In genomic region chr17:27217631-27218030, GRCh38 we compare ENCODE assay signal across 8 cellular contexts.
A peak's percentile ranks its signal among the peaks of the same experiment; 100 is the strongest.
DNase-seq lines count a peak whose midpoint lies in the region; ATAC-seq and TF ChIP-seq lines count a peak whose summit lies in the region.

No MANE protein-coding gene starts in this region.

- TF ChIP-seq CTCF in GM13976 (IDR thresholded peaks at IDR 0.05; ENCODE audit: borderline replicate concordance, control extremely low read depth, extremely low read depth, insufficient read depth, missing control alignments) (no peak), GM20000 (IDR thresholded peaks at IDR 0.05; ENCODE audit: extremely low read depth, missing control alignments) (no peak)

- no peak overlapping the region for H3K4me3 Mint-ChIP-seq in activated naive CD8-positive, alpha-beta T cell treated with anti-CD3 and anti-CD28 coated beads, Interleukin-2, amount 50 U/mL, for 24 hours
- H3K4me3 Mint-ChIP-seq in immature natural killer cell = no peak overlapping the region

- DNase-seq in GM13976 (ENCODE audit: low spot score) (peak; percentile 53), GM20000 (ENCODE audit: low spot score) (peak; percentile 67), NCI-H1105 treated with DMSO at 0.1 percent for 48 hours (lab: John Stamatoyannopoulos, UW) (no peak), immature natural killer cell (no peak), anterior cingulate cortex (lab: John Stamatoyannopoulos, UW) (no peak), HEK293T (ENCODE audit: extremely low spot score) (no peak)
- no peak for DNase-seq in activated naive CD8-positive, alpha-beta T cell treated with anti-CD3 and anti-CD28 coated beads, Interleukin-2, amount 50 U/mL, for 24 hours

- H3K36me3 Mint-ChIP-seq in activated naive CD8-positive, alpha-beta T cell treated with anti-CD3 and anti-CD28 coated beads, Interleukin-2, amount 50 U/mL, for 24 hours (ENCODE audit: low read depth) = no peaks in the 10 kb centered on the region
- no peaks in the 10 kb centered on the region for H3K36me3 Mint-ChIP-seq in immature natural killer cell

- H3K9me3 Mint-ChIP-seq in activated naive CD8-positive, alpha-beta T cell treated with anti-CD3 and anti-CD28 coated beads, Interleukin-2, amount 50 U/mL, for 24 hours = no peaks in the 10 kb centered on the region
- no peaks in the 10 kb centered on the region for H3K9me3 Mint-ChIP-seq in immature natural killer cell

- in situ Hi-C loops in GM13976 (cut with MboI; ENCODE audit: low sequenced_read_pairs, unreplicated experiment) = loop anchor here (25.0 kb wide), 2 partner anchors 220 to 395 kb away; no protein-coding TSS in a partner anchor

- peaks cover 17% of the 10 kb centered on the region for H3K4me1 Mint-ChIP-seq in activated naive CD8-positive, alpha-beta T cell treated with anti-CD3 and anti-CD28 coated beads, Interleukin-2, amount 50 U/mL, for 24 hours
- H3K4me1 Mint-ChIP-seq in immature natural killer cell = no peaks in the 10 kb centered on the region

- H3K27ac Mint-ChIP-seq in activated naive CD8-positive, alpha-beta T cell treated with anti-CD3 and anti-CD28 coated beads, Interleukin-2, amount 50 U/mL, for 24 hours = peak overlapping the region; percentile 46
- H3K27ac Mint-ChIP-seq in immature natural killer cell = peak overlapping the region in 2 of 6 donors; percentile 24 to 86

- POLR2A ChIA-PET in HEK293T (lab: Yijun Ruan, JAX) = no interaction called here

- ATAC-seq in HG03108 (IDR thresholded peaks at IDR 0.05; ENCODE audit: unreplicated experiment) = peak; percentile 73
- peak; percentile 28 for ATAC-seq in activated naive CD8-positive, alpha-beta T cell treated with anti-CD3 and anti-CD28 coated beads, Interleukin-2, amount 50 U/mL, for 24 hours

- CTCF ChIA-PET in HEK293T (lab: Yijun Ruan, JAX) = no interaction called here

- no peaks in the 10 kb centered on the region for H3K27me3 Mint-ChIP-seq in activated naive CD8-positive, alpha-beta T cell treated with anti-CD3 and anti-CD28 coated beads, Interleukin-2, amount 50 U/mL, for 24 hours
- peaks cover 0 to 1% (median 0%) of the 10 kb centered on the region in 3 donors for H3K27me3 Mint-ChIP-seq in immature natural killer cell (ENCODE audit: low read depth in 3 of 3)

TF ChIP-seq in HEK293T, 16 proteins besides CTCF, POLR2A, EP300 and RAD21:
- TF ChIP-seq FOXA1 (IDR thresholded peaks at IDR 0.05) = no peak
- TF ChIP-seq ELF4 (IDR thresholded peaks at IDR 0.05) = no peak
- TF ChIP-seq SUZ12 (IDR thresholded peaks at IDR 0.05) = no peak
TF ChIP-seq in HEK293T: peak in this region for 0.

Comparison
In these comparisons a context has a peak if more than half of its experiments do, and no peak if none do; other contexts are left out.
1. DNase-seq: peak in GM13976 (single experiment) and GM20000 (single experiment); none in activated naive CD8-positive, alpha-beta T cell treated with anti-CD3 and anti-CD28 coated beads, Interleukin-2, amount 50 U/mL, for 24 hours (single experiment), NCI-H1105 treated with DMSO at 0.1 percent for 48 hours (single experiment), immature natural killer cell (0 of 3), anterior cingulate cortex (0 of 58) and HEK293T (single experiment).